ENCODE assay signal across 1 cellular context in the genomic region with DNA sequence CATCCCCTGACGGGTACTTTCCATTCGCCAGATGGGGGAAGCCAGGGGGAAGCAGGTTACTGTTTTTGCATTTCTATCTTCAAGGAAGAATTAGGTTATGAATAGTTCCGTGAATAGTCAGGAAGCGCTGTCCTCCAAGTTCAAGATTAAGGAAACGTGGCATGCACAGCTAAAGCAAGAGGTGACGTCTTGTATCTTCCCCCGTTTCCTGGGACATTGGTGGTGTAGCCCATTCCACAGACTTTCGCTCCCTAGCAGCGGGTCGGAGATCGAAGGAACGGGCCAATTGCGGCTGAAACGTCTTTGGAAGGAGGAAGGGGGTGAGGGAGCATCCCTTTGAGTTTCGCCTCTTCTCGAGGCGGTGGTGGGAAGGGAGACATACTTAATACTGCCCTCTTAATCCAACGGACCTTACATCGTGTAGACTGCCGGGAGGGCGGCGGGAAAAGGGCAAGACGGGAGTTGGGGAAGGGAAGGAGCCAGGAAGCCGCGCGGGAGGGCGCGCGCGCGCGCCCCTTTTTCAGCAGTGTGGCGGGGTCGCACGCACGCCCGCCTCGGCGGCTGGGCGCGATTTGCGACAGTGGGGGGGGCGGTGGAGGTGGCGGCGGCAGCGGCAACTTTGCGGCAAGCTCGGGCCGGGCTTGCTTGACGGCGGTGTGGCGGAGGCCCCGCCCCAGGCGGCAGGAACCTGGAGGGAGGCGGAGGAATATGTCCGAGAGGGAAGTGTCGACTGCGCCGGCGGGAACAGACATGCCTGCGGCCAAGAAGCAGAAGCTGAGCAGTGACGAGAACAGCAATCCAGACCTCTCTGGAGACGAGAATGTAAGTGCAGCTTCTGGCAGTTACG.
TF ChIP-seq lines count a peak whose summit lies in the region.

A gene with protein sequence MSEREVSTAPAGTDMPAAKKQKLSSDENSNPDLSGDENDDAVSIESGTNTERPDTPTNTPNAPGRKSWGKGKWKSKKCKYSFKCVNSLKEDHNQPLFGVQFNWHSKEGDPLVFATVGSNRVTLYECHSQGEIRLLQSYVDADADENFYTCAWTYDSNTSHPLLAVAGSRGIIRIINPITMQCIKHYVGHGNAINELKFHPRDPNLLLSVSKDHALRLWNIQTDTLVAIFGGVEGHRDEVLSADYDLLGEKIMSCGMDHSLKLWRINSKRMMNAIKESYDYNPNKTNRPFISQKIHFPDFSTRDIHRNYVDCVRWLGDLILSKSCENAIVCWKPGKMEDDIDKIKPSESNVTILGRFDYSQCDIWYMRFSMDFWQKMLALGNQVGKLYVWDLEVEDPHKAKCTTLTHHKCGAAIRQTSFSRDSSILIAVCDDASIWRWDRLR (plus strand): TSS at position 232 of the 847 bp plus-strand sequence. CDS start 477 bp downstream, at position 709.

TF ChIP-seq in HepG2, 621 proteins besides CTCF, POLR2A, EP300 and RAD21 (continued from another document and continues in another):
- TF ChIP-seq, protein P1, sequence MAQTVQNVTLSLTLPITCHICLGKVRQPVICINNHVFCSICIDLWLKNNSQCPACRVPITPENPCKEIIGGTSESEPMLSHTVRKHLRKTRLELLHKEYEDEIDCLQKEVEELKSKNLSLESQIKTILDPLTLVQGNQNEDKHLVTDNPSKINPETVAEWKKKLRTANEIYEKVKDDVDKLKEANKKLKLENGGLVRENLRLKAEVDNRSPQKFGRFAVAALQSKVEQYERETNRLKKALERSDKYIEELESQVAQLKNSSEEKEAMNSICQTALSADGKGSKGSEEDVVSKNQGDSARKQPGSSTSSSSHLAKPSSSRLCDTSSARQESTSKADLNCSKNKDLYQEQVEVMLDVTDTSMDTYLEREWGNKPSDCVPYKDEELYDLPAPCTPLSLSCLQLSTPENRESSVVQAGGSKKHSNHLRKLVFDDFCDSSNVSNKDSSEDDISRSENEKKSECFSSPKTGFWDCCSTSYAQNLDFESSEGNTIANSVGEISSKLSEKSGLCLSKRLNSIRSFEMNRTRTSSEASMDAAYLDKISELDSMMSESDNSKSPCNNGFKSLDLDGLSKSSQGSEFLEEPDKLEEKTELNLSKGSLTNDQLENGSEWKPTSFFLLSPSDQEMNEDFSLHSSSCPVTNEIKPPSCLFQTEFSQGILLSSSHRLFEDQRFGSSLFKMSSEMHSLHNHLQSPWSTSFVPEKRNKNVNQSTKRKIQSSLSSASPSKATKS (CRISPR knock-in tag; IDR thresholded peaks at IDR 0.05) = no peak
- TF ChIP-seq CAMTA2 (CRISPR knock-in tag; IDR thresholded peaks at IDR 0.05; ENCODE audit: borderline replicate concordance) (no peak), ZNF234 (CRISPR knock-in tag; conservative IDR thresholded peaks at IDR 0.05) (no peak), ZNF274 (CRISPR knock-in tag; IDR thresholded peaks at IDR 0.05) (peak; percentile 70), ZNF788 (CRISPR knock-in tag; IDR thresholded peaks at IDR 0.05; ENCODE audit: borderline replicate concordance) (peak; percentile 39; the same call in 1 of the 2 replicates), MBNL3 (CRISPR knock-in tag; conservative IDR thresholded peaks at IDR 0.05) (no peak), HOXA7 (CRISPR knock-in tag; IDR thresholded peaks at IDR 0.05) (no peak), ZSCAN12 (CRISPR knock-in tag; IDR thresholded peaks at IDR 0.05) (no peak), FOXK2 (IDR thresholded peaks at IDR 0.05) (peak; percentile 100), ZNF563 (CRISPR knock-in tag; IDR thresholded peaks at IDR 0.05) (no peak), TCF7 (IDR thresholded peaks at IDR 0.05; ENCODE audit: low read depth) (no peak), KLF6 (CRISPR knock-in tag; IDR thresholded peaks at IDR 0.05) (peak; percentile 55; the same call in 1 of the 2 replicates), ZNF570 (CRISPR knock-in tag; IDR thresholded peaks at IDR 0.05; ENCODE audit: borderline replicate concordance) (no peak), RFX1 (IDR thresholded peaks at IDR 0.05) (no peak), JDP2 (CRISPR knock-in tag; IDR thresholded peaks at IDR 0.05; ENCODE audit: borderline replicate concordance) (no peak; the same call in 1 of the 2 replicates), RFXANK (CRISPR knock-in tag; IDR thresholded peaks at IDR 0.05) (no peak), BRD4 (CRISPR knock-in tag; IDR thresholded peaks at IDR 0.05) (no peak), TCF7L2 (IDR thresholded peaks at IDR 0.05; ENCODE audit: low read depth, low read length) (no peak), ZNF598 (CRISPR knock-in tag; IDR thresholded peaks at IDR 0.05; ENCODE audit: borderline replicate concordance) (0 out of 2 replicates have a peak, but pooled peaks have one; percentile 66), ZNF451 (CRISPR knock-in tag; IDR thresholded peaks at IDR 0.05) (no peak), NCOA5 (CRISPR knock-in tag; IDR thresholded peaks at IDR 0.05) (no peak)
- TF ChIP-seq, protein P2, sequence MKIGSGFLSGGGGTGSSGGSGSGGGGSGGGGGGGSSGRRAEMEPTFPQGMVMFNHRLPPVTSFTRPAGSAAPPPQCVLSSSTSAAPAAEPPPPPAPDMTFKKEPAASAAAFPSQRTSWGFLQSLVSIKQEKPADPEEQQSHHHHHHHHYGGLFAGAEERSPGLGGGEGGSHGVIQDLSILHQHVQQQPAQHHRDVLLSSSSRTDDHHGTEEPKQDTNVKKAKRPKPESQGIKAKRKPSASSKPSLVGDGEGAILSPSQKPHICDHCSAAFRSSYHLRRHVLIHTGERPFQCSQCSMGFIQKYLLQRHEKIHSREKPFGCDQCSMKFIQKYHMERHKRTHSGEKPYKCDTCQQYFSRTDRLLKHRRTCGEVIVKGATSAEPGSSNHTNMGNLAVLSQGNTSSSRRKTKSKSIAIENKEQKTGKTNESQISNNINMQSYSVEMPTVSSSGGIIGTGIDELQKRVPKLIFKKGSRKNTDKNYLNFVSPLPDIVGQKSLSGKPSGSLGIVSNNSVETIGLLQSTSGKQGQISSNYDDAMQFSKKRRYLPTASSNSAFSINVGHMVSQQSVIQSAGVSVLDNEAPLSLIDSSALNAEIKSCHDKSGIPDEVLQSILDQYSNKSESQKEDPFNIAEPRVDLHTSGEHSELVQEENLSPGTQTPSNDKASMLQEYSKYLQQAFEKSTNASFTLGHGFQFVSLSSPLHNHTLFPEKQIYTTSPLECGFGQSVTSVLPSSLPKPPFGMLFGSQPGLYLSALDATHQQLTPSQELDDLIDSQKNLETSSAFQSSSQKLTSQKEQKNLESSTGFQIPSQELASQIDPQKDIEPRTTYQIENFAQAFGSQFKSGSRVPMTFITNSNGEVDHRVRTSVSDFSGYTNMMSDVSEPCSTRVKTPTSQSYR (CRISPR knock-in tag; IDR thresholded peaks at IDR 0.05; ENCODE audit: borderline replicate concordance) = no peak
- TF ChIP-seq, protein P3, sequence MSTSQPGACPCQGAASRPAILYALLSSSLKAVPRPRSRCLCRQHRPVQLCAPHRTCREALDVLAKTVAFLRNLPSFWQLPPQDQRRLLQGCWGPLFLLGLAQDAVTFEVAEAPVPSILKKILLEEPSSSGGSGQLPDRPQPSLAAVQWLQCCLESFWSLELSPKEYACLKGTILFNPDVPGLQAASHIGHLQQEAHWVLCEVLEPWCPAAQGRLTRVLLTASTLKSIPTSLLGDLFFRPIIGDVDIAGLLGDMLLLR (CRISPR knock-in tag; IDR thresholded peaks at IDR 0.05) = no peak
- TF ChIP-seq, protein P4, sequence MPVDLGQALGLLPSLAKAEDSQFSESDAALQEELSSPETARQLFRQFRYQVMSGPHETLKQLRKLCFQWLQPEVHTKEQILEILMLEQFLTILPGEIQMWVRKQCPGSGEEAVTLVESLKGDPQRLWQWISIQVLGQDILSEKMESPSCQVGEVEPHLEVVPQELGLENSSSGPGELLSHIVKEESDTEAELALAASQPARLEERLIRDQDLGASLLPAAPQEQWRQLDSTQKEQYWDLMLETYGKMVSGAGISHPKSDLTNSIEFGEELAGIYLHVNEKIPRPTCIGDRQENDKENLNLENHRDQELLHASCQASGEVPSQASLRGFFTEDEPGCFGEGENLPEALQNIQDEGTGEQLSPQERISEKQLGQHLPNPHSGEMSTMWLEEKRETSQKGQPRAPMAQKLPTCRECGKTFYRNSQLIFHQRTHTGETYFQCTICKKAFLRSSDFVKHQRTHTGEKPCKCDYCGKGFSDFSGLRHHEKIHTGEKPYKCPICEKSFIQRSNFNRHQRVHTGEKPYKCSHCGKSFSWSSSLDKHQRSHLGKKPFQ (CRISPR knock-in tag; IDR thresholded peaks at IDR 0.05; ENCODE audit: insufficient replicate concordance) = peak; percentile 74
- TF ChIP-seq, protein P5, sequence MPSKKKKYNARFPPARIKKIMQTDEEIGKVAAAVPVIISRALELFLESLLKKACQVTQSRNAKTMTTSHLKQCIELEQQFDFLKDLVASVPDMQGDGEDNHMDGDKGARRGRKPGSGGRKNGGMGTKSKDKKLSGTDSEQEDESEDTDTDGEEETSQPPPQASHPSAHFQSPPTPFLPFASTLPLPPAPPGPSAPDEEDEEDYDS (CRISPR knock-in tag; IDR thresholded peaks at IDR 0.05) = peak; percentile 43; the same call in 1 of the 2 replicates
- TF ChIP-seq, protein P6, sequence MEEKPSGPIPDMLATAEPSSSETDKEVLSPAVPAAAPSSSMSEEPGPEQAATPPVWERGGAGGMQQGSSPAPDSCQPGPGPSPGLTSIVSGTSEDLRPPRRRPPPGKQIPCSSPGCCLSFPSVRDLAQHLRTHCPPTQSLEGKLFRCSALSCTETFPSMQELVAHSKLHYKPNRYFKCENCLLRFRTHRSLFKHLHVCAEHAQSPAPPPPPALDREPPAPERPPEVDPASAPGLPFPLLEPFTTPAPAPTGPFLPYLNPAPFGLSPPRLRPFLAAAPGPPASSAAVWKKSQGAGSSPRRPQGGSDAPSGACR (CRISPR knock-in tag; IDR thresholded peaks at IDR 0.05) = 0 out of 2 replicates have a peak, but pooled peaks have one; percentile 65
- TF ChIP-seq, protein P7, sequence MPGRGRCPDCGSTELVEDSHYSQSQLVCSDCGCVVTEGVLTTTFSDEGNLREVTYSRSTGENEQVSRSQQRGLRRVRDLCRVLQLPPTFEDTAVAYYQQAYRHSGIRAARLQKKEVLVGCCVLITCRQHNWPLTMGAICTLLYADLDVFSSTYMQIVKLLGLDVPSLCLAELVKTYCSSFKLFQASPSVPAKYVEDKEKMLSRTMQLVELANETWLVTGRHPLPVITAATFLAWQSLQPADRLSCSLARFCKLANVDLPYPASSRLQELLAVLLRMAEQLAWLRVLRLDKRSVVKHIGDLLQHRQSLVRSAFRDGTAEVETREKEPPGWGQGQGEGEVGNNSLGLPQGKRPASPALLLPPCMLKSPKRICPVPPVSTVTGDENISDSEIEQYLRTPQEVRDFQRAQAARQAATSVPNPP (CRISPR knock-in tag; IDR thresholded peaks at IDR 0.05) = 0 out of 2 replicates have a peak, but pooled peaks have one; percentile 3
- TF ChIP-seq, protein P8, sequence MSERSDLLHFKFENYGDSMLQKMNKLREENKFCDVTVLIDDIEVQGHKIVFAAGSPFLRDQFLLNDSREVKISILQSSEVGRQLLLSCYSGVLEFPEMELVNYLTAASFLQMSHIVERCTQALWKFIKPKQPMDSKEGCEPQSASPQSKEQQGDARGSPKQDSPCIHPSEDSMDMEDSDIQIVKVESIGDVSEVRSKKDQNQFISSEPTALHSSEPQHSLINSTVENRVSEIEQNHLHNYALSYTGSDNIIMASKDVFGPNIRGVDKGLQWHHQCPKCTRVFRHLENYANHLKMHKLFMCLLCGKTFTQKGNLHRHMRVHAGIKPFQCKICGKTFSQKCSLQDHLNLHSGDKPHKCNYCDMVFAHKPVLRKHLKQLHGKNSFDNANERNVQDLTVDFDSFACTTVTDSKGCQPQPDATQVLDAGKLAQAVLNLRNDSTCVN (CRISPR knock-in tag; IDR thresholded peaks at IDR 0.05; ENCODE audit: borderline replicate concordance) = no peak; the same call in 1 of the 2 replicates
- TF ChIP-seq, protein P9, sequence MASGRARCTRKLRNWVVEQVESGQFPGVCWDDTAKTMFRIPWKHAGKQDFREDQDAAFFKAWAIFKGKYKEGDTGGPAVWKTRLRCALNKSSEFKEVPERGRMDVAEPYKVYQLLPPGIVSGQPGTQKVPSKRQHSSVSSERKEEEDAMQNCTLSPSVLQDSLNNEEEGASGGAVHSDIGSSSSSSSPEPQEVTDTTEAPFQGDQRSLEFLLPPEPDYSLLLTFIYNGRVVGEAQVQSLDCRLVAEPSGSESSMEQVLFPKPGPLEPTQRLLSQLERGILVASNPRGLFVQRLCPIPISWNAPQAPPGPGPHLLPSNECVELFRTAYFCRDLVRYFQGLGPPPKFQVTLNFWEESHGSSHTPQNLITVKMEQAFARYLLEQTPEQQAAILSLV (CRISPR knock-in tag; IDR thresholded peaks at IDR 0.05; ENCODE audit: borderline replicate concordance) = no peak; the same call in 1 of the 2 replicates
- TF ChIP-seq, protein P10, sequence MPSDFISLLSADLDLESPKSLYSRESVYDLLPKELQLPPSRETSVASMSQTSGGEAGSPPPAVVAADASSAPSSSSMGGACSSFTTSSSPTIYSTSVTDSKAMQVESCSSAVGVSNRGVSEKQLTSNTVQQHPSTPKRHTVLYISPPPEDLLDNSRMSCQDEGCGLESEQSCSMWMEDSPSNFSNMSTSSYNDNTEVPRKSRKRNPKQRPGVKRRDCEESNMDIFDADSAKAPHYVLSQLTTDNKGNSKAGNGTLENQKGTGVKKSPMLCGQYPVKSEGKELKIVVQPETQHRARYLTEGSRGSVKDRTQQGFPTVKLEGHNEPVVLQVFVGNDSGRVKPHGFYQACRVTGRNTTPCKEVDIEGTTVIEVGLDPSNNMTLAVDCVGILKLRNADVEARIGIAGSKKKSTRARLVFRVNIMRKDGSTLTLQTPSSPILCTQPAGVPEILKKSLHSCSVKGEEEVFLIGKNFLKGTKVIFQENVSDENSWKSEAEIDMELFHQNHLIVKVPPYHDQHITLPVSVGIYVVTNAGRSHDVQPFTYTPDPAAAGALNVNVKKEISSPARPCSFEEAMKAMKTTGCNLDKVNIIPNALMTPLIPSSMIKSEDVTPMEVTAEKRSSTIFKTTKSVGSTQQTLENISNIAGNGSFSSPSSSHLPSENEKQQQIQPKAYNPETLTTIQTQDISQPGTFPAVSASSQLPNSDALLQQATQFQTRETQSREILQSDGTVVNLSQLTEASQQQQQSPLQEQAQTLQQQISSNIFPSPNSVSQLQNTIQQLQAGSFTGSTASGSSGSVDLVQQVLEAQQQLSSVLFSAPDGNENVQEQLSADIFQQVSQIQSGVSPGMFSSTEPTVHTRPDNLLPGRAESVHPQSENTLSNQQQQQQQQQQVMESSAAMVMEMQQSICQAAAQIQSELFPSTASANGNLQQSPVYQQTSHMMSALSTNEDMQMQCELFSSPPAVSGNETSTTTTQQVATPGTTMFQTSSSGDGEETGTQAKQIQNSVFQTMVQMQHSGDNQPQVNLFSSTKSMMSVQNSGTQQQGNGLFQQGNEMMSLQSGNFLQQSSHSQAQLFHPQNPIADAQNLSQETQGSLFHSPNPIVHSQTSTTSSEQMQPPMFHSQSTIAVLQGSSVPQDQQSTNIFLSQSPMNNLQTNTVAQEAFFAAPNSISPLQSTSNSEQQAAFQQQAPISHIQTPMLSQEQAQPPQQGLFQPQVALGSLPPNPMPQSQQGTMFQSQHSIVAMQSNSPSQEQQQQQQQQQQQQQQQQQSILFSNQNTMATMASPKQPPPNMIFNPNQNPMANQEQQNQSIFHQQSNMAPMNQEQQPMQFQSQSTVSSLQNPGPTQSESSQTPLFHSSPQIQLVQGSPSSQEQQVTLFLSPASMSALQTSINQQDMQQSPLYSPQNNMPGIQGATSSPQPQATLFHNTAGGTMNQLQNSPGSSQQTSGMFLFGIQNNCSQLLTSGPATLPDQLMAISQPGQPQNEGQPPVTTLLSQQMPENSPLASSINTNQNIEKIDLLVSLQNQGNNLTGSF (CRISPR knock-in tag; IDR thresholded peaks at IDR 0.05) = no peak
- TF ChIP-seq, protein P11, sequence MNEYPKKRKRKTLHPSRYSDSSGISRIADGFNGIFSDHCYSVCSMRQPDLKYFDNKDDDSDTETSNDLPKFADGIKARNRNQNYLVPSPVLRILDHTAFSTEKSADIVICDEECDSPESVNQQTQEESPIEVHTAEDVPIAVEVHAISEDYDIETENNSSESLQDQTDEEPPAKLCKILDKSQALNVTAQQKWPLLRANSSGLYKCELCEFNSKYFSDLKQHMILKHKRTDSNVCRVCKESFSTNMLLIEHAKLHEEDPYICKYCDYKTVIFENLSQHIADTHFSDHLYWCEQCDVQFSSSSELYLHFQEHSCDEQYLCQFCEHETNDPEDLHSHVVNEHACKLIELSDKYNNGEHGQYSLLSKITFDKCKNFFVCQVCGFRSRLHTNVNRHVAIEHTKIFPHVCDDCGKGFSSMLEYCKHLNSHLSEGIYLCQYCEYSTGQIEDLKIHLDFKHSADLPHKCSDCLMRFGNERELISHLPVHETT (CRISPR knock-in tag; conservative IDR thresholded peaks at IDR 0.05) = no peak
